ENCODE assay signal across 16 cellular contexts in genomic region chrX:41692162-41692749, GRCh38. TPM values are rescaled to one million over a fixed set of nuclear protein-coding genes. Genes with fewer than 3 reads are reported as not detected.
A peak's percentile ranks its signal among the peaks of the same experiment; 100 is the strongest.
DNase-seq lines count a peak whose midpoint lies in the region; ATAC-seq and TF ChIP-seq lines count a peak whose summit lies in the region.
"Had no signal": no experiment of that assay in that cellular context is flagged by ENCODE, and none has a peak within 500 bp of the region (broad histone marks: within the 10 kb centered on the region; RNA-seq: fewer than 3 reads in every experiment).

No MANE protein-coding gene starts in this region.

- peaks cover 0 to 3% of the 10 kb centered on the region in 2 donors for H3K4me1 ChIP-seq in ascending aorta
- H3K4me1 ChIP-seq: psoas muscle had no signal

- intact Hi-C loops in ascending aorta (cut with DNase I), result loop anchor here (10.0 kb wide), 1 partner anchor 97 kb away; no protein-coding TSS in a partner anchor

- no peak for ATAC-seq in activated T-cell treated with anti-CD3 and anti-CD28 coated beads, Interleukin-2, amount 50 U/mL, for 72 hours (replicated peaks in 1 of 2)
- ATAC-seq: K562; psoas muscle; stimulated activated effector memory CD8-positive, alpha-beta T cell treated with anti-CD3 and anti-CD28 coated beads, Interleukin-12 subunit alpha, Interleukin-12 subunit beta, amount 100 ng/mL, for 72 hours had no signal

- no peak overlapping the region for H3K4me3 ChIP-seq in ascending aorta
- H3K4me3 ChIP-seq: cardiac muscle cell, K562, psoas muscle had no signal

- H3K4me1 Mint-ChIP-seq in activated T-cell treated with anti-CD3 and anti-CD28 coated beads, Interleukin-2, amount 50 U/mL, for 72 hours (ENCODE audit: low read depth), result peaks cover 44% of the 10 kb centered on the region

- no peak overlapping the region for H3K27ac Mint-ChIP-seq in activated T-cell treated with anti-CD3 and anti-CD28 coated beads, Interleukin-2, amount 50 U/mL, for 72 hours
- H3K27ac Mint-ChIP-seq: stimulated activated effector memory CD8-positive, alpha-beta T cell treated with anti-CD3 and anti-CD28 coated beads, Interleukin-12 subunit alpha, Interleukin-12 subunit beta, amount 100 ng/mL, for 72 hours had no signal

- no peak for TF ChIP-seq CTCF in ascending aorta (IDR thresholded peaks at IDR 0.05)

- H3K9me3 ChIP-seq in ascending aorta, result no peaks in the 10 kb centered on the region
- H3K9me3 ChIP-seq: psoas muscle had no signal

- no peaks in the 10 kb centered on the region for H3K36me3 Mint-ChIP-seq in activated T-cell treated with anti-CD3 and anti-CD28 coated beads, Interleukin-2, amount 50 U/mL, for 72 hours (ENCODE audit: insufficient read depth in 2 of 2)

- peak overlapping the region; percentile 51 to 55 for H3K27ac ChIP-seq in ascending aorta
- H3K27ac ChIP-seq: cardiac muscle cell, epithelial cell of prostate, psoas muscle had no signal

- H3K27me3 Mint-ChIP-seq in activated T-cell treated with anti-CD3 and anti-CD28 coated beads, Interleukin-2, amount 50 U/mL, for 72 hours (ENCODE audit: low read depth), result peaks cover 18% of the 10 kb centered on the region

- no peak overlapping the region for H3K4me3 Mint-ChIP-seq in activated T-cell treated with anti-CD3 and anti-CD28 coated beads, Interleukin-2, amount 50 U/mL, for 72 hours
- H3K4me3 Mint-ChIP-seq: stimulated activated effector memory CD8-positive, alpha-beta T cell treated with anti-CD3 and anti-CD28 coated beads, Interleukin-12 subunit alpha, Interleukin-12 subunit beta, amount 100 ng/mL, for 72 hours had no signal

- H3K9me3 Mint-ChIP-seq in activated T-cell treated with anti-CD3 and anti-CD28 coated beads, Interleukin-2, amount 50 U/mL, for 72 hours, result no peaks in the 10 kb centered on the region
- H3K9me3 Mint-ChIP-seq: stimulated activated effector memory CD8-positive, alpha-beta T cell treated with anti-CD3 and anti-CD28 coated beads, Interleukin-12 subunit alpha, Interleukin-12 subunit beta, amount 100 ng/mL, for 72 hours had no signal

- peak; percentile 7 for DNase-seq in AG08395 (ENCODE audit: low spot score)
- peak; percentile 4 for DNase-seq in EL
- DNase-seq in ascending aorta (ENCODE audit: low spot score in 2 of 2), result no peak
- DNase-seq in hepatic stellate cell (ENCODE audit: low spot score), result peak; percentile 9
- no peak for DNase-seq in activated T-cell treated with anti-CD3 and anti-CD28 coated beads, Interleukin-2, amount 50 U/mL, for 72 hours
- no peak for DNase-seq in stimulated activated CD4-positive, alpha-beta T cell treated with anti-CD3 and anti-CD28 coated beads, Interleukin-2, amount 100 ng/mL, for 48 hours
- no peak for DNase-seq in NCI-H2107 treated with DMSO at 0.1 percent for 48 hours (lab: John Stamatoyannopoulos, UW; ENCODE audit: unreplicated experiment)
- no peak for DNase-seq in activated CD8-positive, alpha-beta memory T cell treated with anti-CD3 and anti-CD28 coated beads, Interleukin-2, amount 50 U/mL, for 48 hours
- DNase-seq: activated T-cell treated with anti-CD3 and anti-CD28 coated beads, Interleukin-2, amount 50 U/mL, for 48 hours; NCI-H1930; psoas muscle; stimulated activated CD4-positive, alpha-beta T cell treated with anti-CD3 and anti-CD28 coated beads, Interleukin-1b, Interleukin-23, amount 100 ng/mL, for 48 hours had no signal

- H3K27me3 ChIP-seq in ascending aorta, result no peaks in the 10 kb centered on the region
- H3K27me3 ChIP-seq: cardiac muscle cell had no signal

- H3K36me3 ChIP-seq in ascending aorta, result no peaks in the 10 kb centered on the region
- H3K36me3 ChIP-seq: cardiac muscle cell had no signal

RNA-seq across cellular contexts. Expression of gene GPR34, which starts 3.5 kb away (rescaled TPM):
- 1.5 TPM for total RNA-seq in ascending aorta
- under 1 TPM; 0.51 to 0.58 TPM for total RNA-seq in activated T-cell treated with anti-CD3 and anti-CD28 coated beads, Interleukin-2, amount 50 U/mL, for 72 hours
- total RNA-seq: cardiac muscle cell, K562 had no signal

RNA-seq across cellular contexts. Expression of gene GPR82, which starts 31.7 kb away (rescaled TPM):
- not detected for total RNA-seq in ascending aorta
- total RNA-seq in activated T-cell treated with anti-CD3 and anti-CD28 coated beads, Interleukin-2, amount 50 U/mL, for 72 hours, result under 1 TPM in 1 of 2 donors, not detected in 1; 0.19 TPM
- total RNA-seq: cardiac muscle cell, K562 had no signal

Comparison
In these comparisons a context has a peak if more than half of its experiments do, and no peak if none do; other contexts are left out.
1. DNase-seq: peak in AG08395 (single experiment), EL (single experiment) and hepatic stellate cell (single experiment); none in ascending aorta (0 of 2), activated T-cell treated with anti-CD3 and anti-CD28 coated beads, Interleukin-2, amount 50 U/mL, for 72 hours (0 of 2), stimulated activated CD4-positive, alpha-beta T cell treated with anti-CD3 and anti-CD28 coated beads, Interleukin-2, amount 100 ng/mL, for 48 hours (0 of 2), NCI-H2107 treated with DMSO at 0.1 percent for 48 hours (single experiment) and activated CD8-positive, alpha-beta memory T cell treated with anti-CD3 and anti-CD28 coated beads, Interleukin-2, amount 50 U/mL, for 48 hours (single experiment).